ENCODE assay signal across 27 cellular contexts in genomic region chr10:102865620-102866019, GRCh38. TPM values are rescaled to one million over a fixed set of nuclear protein-coding genes. Genes with fewer than 3 reads are reported as not detected.
"Had no signal": no experiment of that assay in that cellular context is flagged by ENCODE, and none has a peak within 500 bp of the region (broad histone marks: within the 10 kb centered on the region; RNA-seq: fewer than 3 reads in every experiment).

No MANE protein-coding gene starts in this region.

- H3K36me3 ChIP-seq: SJCRH30 had no signal

- ATAC-seq: Panc1, PC-3, Right ventricle myocardium inferior, SK-N-SH treated with all-trans-retinoic acid at 6 μM for 48 hours had no signal

- FAIRE-seq: HTR-8/SVneo had no signal

- H3K27ac ChIP-seq: HL-60, SJCRH30 had no signal

- H3K9me3 ChIP-seq: SJCRH30 had no signal

- H3K27me3 ChIP-seq: SJCRH30 had no signal

- H3K4me3 Mint-ChIP-seq: IgD-negative memory B cell had no signal

- H3K4me3 ChIP-seq: SJCRH30 had no signal

- H3K27ac Mint-ChIP-seq: IgD-negative memory B cell had no signal

- DNase-seq: KBM-7, MV-4-11, NCI-H1092, NCI-H1105 treated with DMSO at 0.1 percent for 48 hours, NCI-H1436, NCI-H187, NCI-H2029, NCI-H2081 treated with DMSO at 0.1 percent for 48 hours, NCI-H2171, NCI-H226, NCI-H446, NCI-H510A, NCI-H524 treated with DMSO at 0.1 percent for 48 hours, NCI-H69, NCI-H774, PC-3, SHP77 treated with DMSO at 0.1 percent for 48 hours, SJCRH30 had no signal

RNA-seq across cellular contexts. Expression of gene AS3MT, which starts 3.6 kb away (rescaled TPM):
- polyA plus RNA-seq: IgD-negative memory B cell had no signal

RNA-seq across cellular contexts. Expression of gene CYP17A1, which starts 28.4 kb away (rescaled TPM):
- total RNA-seq: LHCN-M2, MCF 10A, PC-3, Right ventricle myocardium inferior, RPMI7951, SJCRH30 had no signal
